ENCODE assay signal across 8 cellular contexts in genomic region chr11:77473001-77473800, GRCh38.
A peak's percentile ranks its signal among the peaks of the same experiment; 100 is the strongest.
DNase-seq lines count a peak whose midpoint lies in the region; ATAC-seq and TF ChIP-seq lines count a peak whose summit lies in the region.

No MANE protein-coding gene starts in this region.

- H3K36me3 ChIP-seq in mucosa of stomach (ENCODE audit: control insufficient read depth, insufficient read depth, low read length) = no peaks in the 10 kb centered on the region

- TF ChIP-seq CTCF in epithelial cell of esophagus (IDR thresholded peaks at IDR 0.05; ENCODE audit: insufficient read depth, low read depth, low read length, missing control alignments) = no peak

- peaks cover 31% of the 10 kb centered on the region for H3K4me1 ChIP-seq in mucosa of stomach (ENCODE audit: control insufficient read depth, insufficient read depth, low read length)

- DNase-seq in DMS 273 treated with DMSO at 0.1 percent for 48 hours (lab: John Stamatoyannopoulos, UW) = peak; percentile 1
- DNase-seq in NCI-H1105 treated with DMSO at 0.1 percent for 48 hours (lab: John Stamatoyannopoulos, UW) = peak; percentile 60
- DNase-seq in activated T-cell treated with anti-CD3 and anti-CD28 coated beads for 1 hour (ENCODE audit: low read depth) = peak; percentile 29
- peak; percentile 60 for DNase-seq in epithelial cell of esophagus (ENCODE audit: low read depth)
- DNase-seq in stimulated activated effector memory CD8-positive, alpha-beta T cell treated with anti-CD3 and anti-CD28 coated beads, Interleukin-12 subunit alpha, Interleukin-12 subunit beta, amount 100 ng/mL, for 72 hours (ENCODE audit: low spot score in 2 of 2) = peak; percentile 24 to 71

- peak overlapping the region; percentile 0 for H3K27ac Mint-ChIP-seq in stimulated activated effector memory CD8-positive, alpha-beta T cell treated with anti-CD3 and anti-CD28 coated beads, Interleukin-12 subunit alpha, Interleukin-12 subunit beta, amount 100 ng/mL, for 72 hours

- H3K4me3 ChIP-seq in epithelial cell of esophagus (ENCODE audit: low read length) = peak overlapping the region; percentile 73
- H3K4me3 ChIP-seq in mucosa of stomach (ENCODE audit: low read length) = peak overlapping the region; percentile 52

- H3K27me3 ChIP-seq in mucosa of stomach (ENCODE audit: control insufficient read depth, insufficient read depth, low read length) = no peaks in the 10 kb centered on the region

- H3K4me1 Mint-ChIP-seq in stimulated activated effector memory CD8-positive, alpha-beta T cell treated with anti-CD3 and anti-CD28 coated beads, Interleukin-12 subunit alpha, Interleukin-12 subunit beta, amount 100 ng/mL, for 72 hours = no peaks in the 10 kb centered on the region

- no peaks in the 10 kb centered on the region for H3K9me3 ChIP-seq in mucosa of stomach (ENCODE audit: control insufficient read depth, low read length)

- no peaks in the 10 kb centered on the region for H3K9me3 Mint-ChIP-seq in stimulated activated effector memory CD8-positive, alpha-beta T cell treated with anti-CD3 and anti-CD28 coated beads, Interleukin-12 subunit alpha, Interleukin-12 subunit beta, amount 100 ng/mL, for 72 hours

- ATAC-seq in GM21576 (IDR thresholded peaks at IDR 0.05; ENCODE audit: unreplicated experiment) = peak; percentile 36
- ATAC-seq in stimulated activated effector memory CD8-positive, alpha-beta T cell treated with anti-CD3 and anti-CD28 coated beads, Interleukin-12 subunit alpha, Interleukin-12 subunit beta, amount 100 ng/mL, for 72 hours = peak; percentile 81
- ATAC-seq in HG02884 (IDR thresholded peaks at IDR 0.05; ENCODE audit: unreplicated experiment) = no peak

- H3K4me3 Mint-ChIP-seq in stimulated activated effector memory CD8-positive, alpha-beta T cell treated with anti-CD3 and anti-CD28 coated beads, Interleukin-12 subunit alpha, Interleukin-12 subunit beta, amount 100 ng/mL, for 72 hours = peak overlapping the region; percentile 68

- H3K9ac ChIP-seq in mucosa of stomach (ENCODE audit: low read length) = peak overlapping the region; percentile 96

- peaks cover 7% of the 10 kb centered on the region for H3K36me3 Mint-ChIP-seq in stimulated activated effector memory CD8-positive, alpha-beta T cell treated with anti-CD3 and anti-CD28 coated beads, Interleukin-12 subunit alpha, Interleukin-12 subunit beta, amount 100 ng/mL, for 72 hours

Comparison
In these comparisons a context has a peak if more than half of its experiments do, and no peak if none do; other contexts are left out.
1. DNase-seq: peak in every context shown above with its lines; median percentile 60 in NCI-H1105 treated with DMSO at 0.1 percent for 48 hours; 60 in epithelial cell of esophagus; 48 in stimulated activated effector memory CD8-positive, alpha-beta T cell treated with anti-CD3 and anti-CD28 coated beads, Interleukin-12 subunit alpha, Interleukin-12 subunit beta, amount 100 ng/mL, for 72 hours; 29 in activated T-cell treated with anti-CD3 and anti-CD28 coated beads for 1 hour; 1 in DMS 273 treated with DMSO at 0.1 percent for 48 hours.